In genomic region chr2:104873689-104874054, GRCh38 we compare ENCODE assay signal across 9 cellular contexts. TPM values are rescaled to one million over a fixed set of nuclear protein-coding genes. Genes with fewer than 3 reads are reported as not detected.
A peak's percentile ranks its signal among the peaks of the same experiment; 100 is the strongest.
DNase-seq lines count a peak whose midpoint lies in the region; ATAC-seq, FAIRE-seq and TF ChIP-seq lines count a peak whose summit lies in the region.
"Had no signal": no experiment of that assay in that cellular context is flagged by ENCODE, and none has a peak within 500 bp of the region (broad histone marks: within the 10 kb centered on the region; RNA-seq: fewer than 3 reads in every experiment).

No MANE protein-coding gene starts in this region.

- ATAC-seq in heart right ventricle = no peak
- no peak for ATAC-seq in left cardiac atrium

- H3K4me1 Mint-ChIP-seq in type B pancreatic cell (ENCODE audit: unreplicated experiment) = peaks cover 8% of the 10 kb centered on the region

- WGBS in heart right ventricle, 2 donors = 14 to 17% methylated on average over 17 of the region's 17 CpGs
- WGBS in SK-N-SH (ENCODE audit: low lambda C conversion rate) = 28% methylated on average over 16 of the region's 17 CpGs

- POLR2A ChIA-PET in SK-N-SH (lab: Yijun Ruan, JAX) = no interaction called here

- H3F3A ChIP-seq in SK-N-SH (replicated peaks; ENCODE audit: insufficient read depth) = no peaks in the 10 kb centered on the region

- H3K9me3 Mint-ChIP-seq in type B pancreatic cell = no peaks in the 10 kb centered on the region
- H3K9me3 Mint-ChIP-seq: activated naive CD4-positive, alpha-beta T cell treated with anti-CD3 and anti-CD28 coated beads, Interleukin-2, amount 50 U/mL, for 24 hours had no signal

- TF ChIP-seq CTCF in heart right ventricle (IDR thresholded peaks at IDR 0.05) (peak in 2 of 9 donors; percentile 2 to 20), SK-N-SH (IDR thresholded peaks at IDR 0.05) (no peak; the same call in 1 of the 2 replicates), kidney (IDR thresholded peaks at IDR 0.05; ENCODE audit: borderline replicate concordance, extremely low read depth, insufficient read depth) (no peak), type B pancreatic cell (conservative IDR thresholded peaks at IDR 0.05) (peak; percentile 13)

- H3K79me2 ChIP-seq in SK-N-SH (ENCODE audit: insufficient read depth) = no peaks in the 10 kb centered on the region

- no peak overlapping the region for H3K9ac ChIP-seq in SK-N-SH
- peak overlapping the region in 1 of 2 donors; percentile 89 for H3K9ac ChIP-seq in kidney (ENCODE audit: low read length in 2 of 2)

- TF ChIP-seq EP300 in SK-N-SH (IDR thresholded peaks at IDR 0.05; ENCODE audit: borderline replicate concordance in 1 of 2, low read depth in 1 of 2, low read length in 1 of 2) = no peak

- H3K4me3 ChIP-seq in heart right ventricle (peak overlapping the region in 9 of 10 donors; percentile 43 to 68 (median 58)), SK-N-SH (ENCODE audit: low read depth in 2 of 2, low read length in 1 of 2) (peak overlapping the region; percentile 53 to 64; a peak in 3 of 4 replicates), kidney (ENCODE audit: low read length in 2 of 2) (peak overlapping the region; percentile 32 to 74)

- H3K27ac ChIP-seq in heart right ventricle = no peak overlapping the region
- H3K27ac ChIP-seq in SK-N-SH (ENCODE audit: low read depth in 2 of 2, low read length in 1 of 2) = no peak overlapping the region
- peak overlapping the region; percentile 52 to 89 for H3K27ac ChIP-seq in kidney (ENCODE audit: low read depth in 2 of 2, low read length in 2 of 2)

- CTCF ChIA-PET in SK-N-SH (lab: Yijun Ruan, JAX) = interaction anchor here (0.6 to 4.0 kb wide), 11 partner anchors 9 to 1712 kb away, joined by 3 to 22 read pairs (median 4); no protein-coding TSS in a partner anchor

- peaks cover 8 to 92% (median 90%) of the 10 kb centered on the region in 7 donors for H3K27me3 ChIP-seq in heart right ventricle
- peaks cover 25% of the 10 kb centered on the region for H3K27me3 ChIP-seq in SK-N-SH (ENCODE audit: insufficient read depth)

- H3K27ac Mint-ChIP-seq in type B pancreatic cell = no peak overlapping the region
- H3K27ac Mint-ChIP-seq: activated naive CD4-positive, alpha-beta T cell treated with anti-CD3 and anti-CD28 coated beads, Interleukin-2, amount 50 U/mL, for 24 hours had no signal

- peaks cover 96% of the 10 kb centered on the region for H3K27me3 Mint-ChIP-seq in type B pancreatic cell

- H3K9me2 ChIP-seq in SK-N-SH = no peaks in the 10 kb centered on the region

- 0 out of 2 replicates have a peak overlapping the region, but pooled peaks have one; percentile 37 for H2AFZ ChIP-seq in SK-N-SH (ENCODE audit: low read depth)

- peak overlapping the region; percentile 84; the same call in 1 of the 2 replicates for H3K4me2 ChIP-seq in SK-N-SH

- no peaks in the 10 kb centered on the region for H4K20me1 ChIP-seq in SK-N-SH (ENCODE audit: insufficient read depth)

- FAIRE-seq in kidney (lab: Jason Lieb, UNC) = no peak

- no peaks in the 10 kb centered on the region for H3K9me3 ChIP-seq in heart right ventricle
- no peaks in the 10 kb centered on the region for H3K9me3 ChIP-seq in SK-N-SH
- H3K9me3 ChIP-seq in kidney (ENCODE audit: control insufficient read depth in 1 of 2, low read length in 2 of 2) = no peaks in the 10 kb centered on the region

- intact Hi-C loops in heart right ventricle (cut with DNase I) (loop anchor here in 2 of 10 donors (5.0 kb wide), 2 partner anchors 726 to 841 kb away; no protein-coding TSS in a partner anchor), left cardiac atrium (cut with DNase I) (no loop called here), kidney (cut with DNase I) (no loop called here)

- peak overlapping the region; percentile 88 for H3K4me3 Mint-ChIP-seq in type B pancreatic cell
- H3K4me3 Mint-ChIP-seq: activated naive CD4-positive, alpha-beta T cell treated with anti-CD3 and anti-CD28 coated beads, Interleukin-2, amount 50 U/mL, for 24 hours had no signal

- H3K4me1 ChIP-seq in heart right ventricle (peaks cover 2 to 18% (median 13%) of the 10 kb centered on the region in 9 donors), SK-N-SH (ENCODE audit: control insufficient read depth in 1 of 2, insufficient read depth in 2 of 2, low read depth in 1 of 2, low read length in 1 of 2) (peaks cover 0 to 3% of the 10 kb centered on the region in 2 experiments; a peak in 1 of 4 replicates), kidney (ENCODE audit: control insufficient read depth in 1 of 2, insufficient read depth in 1 of 2, low read depth in 1 of 2, low read length in 2 of 2) (no peaks in the 10 kb centered on the region)

- DNase-seq in heart right ventricle (no peak), left cardiac atrium (no peak), SK-N-SH (no peak), kidney (no peak), type B pancreatic cell (ENCODE audit: extremely low spot score, unreplicated experiment) (no peak), erythroblast (lab: John Stamatoyannopoulos, UW) (no peak), NCI-H524 treated with DMSO at 0.1 percent for 48 hours (lab: John Stamatoyannopoulos, UW) (no peak), T1000 (lab: John Stamatoyannopoulos, UW) (no peak)

- no peak for TF ChIP-seq RAD21 in SK-N-SH (IDR thresholded peaks at IDR 0.05; ENCODE audit: low read length)

- H3K36me3 Mint-ChIP-seq in type B pancreatic cell = no peaks in the 10 kb centered on the region
- H3K36me3 Mint-ChIP-seq: activated naive CD4-positive, alpha-beta T cell treated with anti-CD3 and anti-CD28 coated beads, Interleukin-2, amount 50 U/mL, for 24 hours had no signal

- H3K36me3 ChIP-seq in heart right ventricle (no peaks in the 10 kb centered on the region), SK-N-SH (replicated peaks in 1 of 2; ENCODE audit: control insufficient read depth in 1 of 2, insufficient read depth in 2 of 2, low read length in 1 of 2) (no peaks in the 10 kb centered on the region), kidney (ENCODE audit: control insufficient read depth in 1 of 2, insufficient read depth in 2 of 2, low read length in 2 of 2) (no peaks in the 10 kb centered on the region)

- TF ChIP-seq POLR2A in erythroblast (IDR thresholded peaks at IDR 0.05; ENCODE audit: low read length) = no peak

TF ChIP-seq in SK-N-SH, 30 proteins besides CTCF, POLR2A, EP300 and RAD21:
- TF ChIP-seq MAX (IDR thresholded peaks at IDR 0.05; ENCODE audit: low read depth) (no peak), FOXM1 (IDR thresholded peaks at IDR 0.05; ENCODE audit: low read depth) (no peak)
TF ChIP-seq in SK-N-SH: peak in this region for 0.

RNA-seq across cellular contexts. Expression of gene POU3F3, which starts 19.8 kb away (rescaled TPM):
- total RNA-seq in heart right ventricle = under 1 TPM in 5 of 10 donors, not detected in 5; 0.08 to 0.61 (median 0.12) TPM
- under 1 TPM; 0.04 to 0.59 TPM for polyA plus RNA-seq in heart right ventricle
- total RNA-seq in left cardiac atrium = under 1 TPM in 1 of 2 donors, not detected in 1; 0.08 TPM
- polyA plus RNA-seq in SK-N-SH (2012; rRNA removed) = not detected in 2 replicates
- 0.01 TPM in 1 of 2 replicates, not detected in the other for polyA plus RNA-seq in SK-N-SH (2012; cell fraction: cytosol; rRNA removed)
- not detected in 2 replicates for polyA plus RNA-seq in SK-N-SH (2012; cell fraction: nucleus; rRNA removed)
- total RNA-seq in kidney = 118 TPM
- polyA plus RNA-seq in kidney (ENCODE audit: insufficient read depth, low read depth, low replicate concordance) = 31.4 TPM
- total RNA-seq in type B pancreatic cell (ENCODE audit: low replicate concordance) = 0.14 and 2.1 TPM in 2 replicates

Comparison
In these comparisons a context has a peak if more than half of its experiments do, and no peak if none do; other contexts are left out.
1. H3K27ac ChIP-seq: peak in kidney (2 of 2); none in heart right ventricle (0 of 10) and SK-N-SH (0 of 2).
2. RNA of gene POU3F3, which starts 19.8 kb away (total RNA-seq): 118 TPM in kidney (single experiment); 0.14 to 2.1 TPM in type B pancreatic cell, 0.08 to 0.61 TPM in heart right ventricle and 0.08 TPM in left cardiac atrium; every median in the first group is over 10 times any median in the second.
3. Peak in every context shown above with its lines, with median percentiles within 50 percentile points of each other: H3K4me3 ChIP-seq.